In the genomic region with DNA sequence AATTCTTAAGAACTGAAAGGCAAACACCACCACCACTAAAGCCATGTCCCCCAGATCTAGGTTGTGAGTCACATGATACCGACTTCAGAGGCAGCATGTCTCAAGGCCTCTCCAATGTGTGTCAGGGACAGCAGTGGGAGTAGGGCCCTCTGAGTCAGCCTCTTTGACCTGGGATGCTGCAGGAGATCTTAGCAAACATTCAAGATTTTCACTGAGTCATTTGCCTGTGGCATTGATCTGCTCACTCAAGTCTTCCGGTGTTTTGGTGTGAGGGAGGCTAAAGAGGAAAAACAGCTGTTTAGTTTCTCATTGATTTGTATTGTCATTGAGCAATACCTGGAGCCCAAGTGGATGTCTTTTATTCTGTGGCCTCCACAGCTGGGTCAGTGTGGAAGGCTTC, we compare ENCODE assay signal across 8 cellular contexts. TPM values are rescaled to one million over a fixed set of nuclear protein-coding genes. Genes with fewer than 3 reads are reported as not detected.
DNase-seq lines count a peak whose midpoint lies in the region; ATAC-seq lines count a peak whose summit lies in the region.

No MANE protein-coding gene starts in this region.

- no peaks in the 10 kb centered on the region for H3K27me3 Mint-ChIP-seq in activated T-cell treated with anti-CD3 and anti-CD28 coated beads, Interleukin-2, amount 50 U/mL, for 72 hours (ENCODE audit: low read depth)

- H3K4me1 Mint-ChIP-seq in activated T-cell treated with anti-CD3 and anti-CD28 coated beads, Interleukin-2, amount 50 U/mL, for 72 hours (ENCODE audit: low read depth): peaks cover 10% of the 10 kb centered on the region

- H3K27ac Mint-ChIP-seq in activated T-cell treated with anti-CD3 and anti-CD28 coated beads, Interleukin-2, amount 50 U/mL, for 72 hours: peak overlapping the region; percentile 84

- DNase-seq in 8988T: peak; percentile 46
- peak; percentile 98 for DNase-seq in M059J (ENCODE audit: low read depth)
- peak; percentile 64 to 69 for DNase-seq in activated T-cell treated with anti-CD3 and anti-CD28 coated beads, Interleukin-2, amount 50 U/mL, for 72 hours
- peak; percentile 95 for DNase-seq in iris pigment epithelial cell (ENCODE audit: low read depth)
- DNase-seq in stimulated activated CD8-positive, alpha-beta memory T cell treated with anti-CD3 and anti-CD28 coated beads, Interleukin-4, amount 100 ng/mL, for 4 hours (ENCODE audit: low read depth in 2 of 2, low spot score in 1 of 2): peak; percentile 2 to 48
- no peak for DNase-seq in NCI-H1694 (lab: John Stamatoyannopoulos, UW)

- H3K4me3 Mint-ChIP-seq in activated T-cell treated with anti-CD3 and anti-CD28 coated beads, Interleukin-2, amount 50 U/mL, for 72 hours: peak overlapping the region in 1 of 2 donors; percentile 34

- H3K9me3 Mint-ChIP-seq in activated T-cell treated with anti-CD3 and anti-CD28 coated beads, Interleukin-2, amount 50 U/mL, for 72 hours: no peaks in the 10 kb centered on the region

- ATAC-seq in activated T-cell treated with anti-CD3 and anti-CD28 coated beads, Interleukin-2, amount 50 U/mL, for 72 hours (replicated peaks in 1 of 2): peak; percentile 99 to 100
- no peak for ATAC-seq in HG03442 (IDR thresholded peaks at IDR 0.05; ENCODE audit: unreplicated experiment)
- no peak for ATAC-seq in GM18519 (IDR thresholded peaks at IDR 0.05; ENCODE audit: low FRiP score, unreplicated experiment)

- no peaks in the 10 kb centered on the region for H3K36me3 Mint-ChIP-seq in activated T-cell treated with anti-CD3 and anti-CD28 coated beads, Interleukin-2, amount 50 U/mL, for 72 hours (ENCODE audit: insufficient read depth in 2 of 2)

RNA-seq across cellular contexts. Expression of a gene that starts 36.1 kb away (rescaled TPM):
- total RNA-seq in M059J (2014; rRNA removed; shearing (Covaris generic)): 1.1 TPM in 1 of 2 replicates, not detected in the other
- under 1 TPM in 1 of 2 donors, not detected in 1; 0.43 TPM for total RNA-seq in activated T-cell treated with anti-CD3 and anti-CD28 coated beads, Interleukin-2, amount 50 U/mL, for 72 hours

Comparison
In these comparisons a context has a peak if more than half of its experiments do, and no peak if none do; other contexts are left out.
1. ATAC-seq: peak in activated T-cell treated with anti-CD3 and anti-CD28 coated beads, Interleukin-2, amount 50 U/mL, for 72 hours (2 of 2); none in HG03442 (single experiment) and GM18519 (single experiment).